ENCODE assay signal across 27 cellular contexts in genomic region chr10:100022403-100022802, GRCh38. TPM values are rescaled to one million over a fixed set of nuclear protein-coding genes. Genes with fewer than 3 reads are reported as not detected.
DNase-seq lines count a peak whose midpoint lies in the region; ATAC-seq, FAIRE-seq and TF ChIP-seq lines count a peak whose summit lies in the region.
"Had no signal": no experiment of that assay in that cellular context is flagged by ENCODE, and none has a peak within 500 bp of the region (broad histone marks: within the 10 kb centered on the region; RNA-seq: fewer than 3 reads in every experiment).

No MANE protein-coding gene starts in this region.

- no peak overlapping the region for H3K9ac ChIP-seq in astrocyte (ENCODE audit: low read length)

- no peak overlapping the region for H3K4me2 ChIP-seq in astrocyte (ENCODE audit: low read length)

- 45 to 61% methylated on average over 2 of the region's 2 CpGs for WGBS in esophagus squamous epithelium, 2 donors

- ATAC-seq in GM21390 (IDR thresholded peaks at IDR 0.05; ENCODE audit: unreplicated experiment) = no peak
- ATAC-seq: mucosa of descending colon had no signal

- FAIRE-seq in astrocyte (lab: Jason Lieb, UNC) = no peak

- TF ChIP-seq CTCF in HFFc6 (IDR thresholded peaks at IDR 0.05) (no peak), astrocyte (IDR thresholded peaks at IDR 0.05; ENCODE audit: insufficient read depth, low read depth, low read length) (no peak), esophagus squamous epithelium (IDR thresholded peaks at IDR 0.05) (no peak)

- H3K27me3 Mint-ChIP-seq in HFFc6 (ENCODE audit: insufficient read depth) = peaks cover 6% of the 10 kb centered on the region
- no peaks in the 10 kb centered on the region for H3K27me3 Mint-ChIP-seq in astrocyte (ENCODE audit: low read depth, unreplicated experiment)

- no peaks in the 10 kb centered on the region for H4K20me1 ChIP-seq in astrocyte (ENCODE audit: insufficient read depth, low read length)

- DNase-seq in NCI-H2196 (lab: John Stamatoyannopoulos, UW; ENCODE audit: unreplicated experiment) (peak; percentile 27), NCI-H2196 treated with DMSO at 0.1 percent for 48 hours (lab: John Stamatoyannopoulos, UW; ENCODE audit: unreplicated experiment) (no peak), HFFc6 (peak; percentile 40), astrocyte (ENCODE audit: low read depth) (peak; percentile 33), myocyte (ENCODE audit: low read depth) (peak; percentile 53), superior temporal gyrus (ENCODE audit: extremely low spot score) (no peak), esophagus squamous epithelium (lab: John Stamatoyannopoulos, UW) (no peak)
- DNase-seq: activated CD4-positive, alpha-beta T cell treated with anti-CD3 and anti-CD28 coated beads, Interleukin-2, amount 50 U/mL, for 1 hour; activated CD8-positive, alpha-beta memory T cell treated with anti-CD3 and anti-CD28 coated beads, Interleukin-2, amount 50 U/mL, for 4 hours; CD4-positive, CD25-positive, alpha-beta regulatory T cell; dorsolateral prefrontal cortex; glutamatergic neuron; KG1; left ventricle myocardium inferior; mucosa of descending colon; NCI-H1436; OCI-M1; SIG-M5; spleen; stimulated activated CD4-positive, alpha-beta T cell treated with anti-CD3 and anti-CD28 coated beads, Interleukin-4, amount 100 ng/mL, for 4 hours had no signal

- H3K4me1 Mint-ChIP-seq in HFFc6 (ENCODE audit: low read depth) = peaks cover 30% of the 10 kb centered on the region
- no peaks in the 10 kb centered on the region for H3K4me1 Mint-ChIP-seq in astrocyte (ENCODE audit: low read depth, unreplicated experiment)

- H3K79me2 ChIP-seq in astrocyte (ENCODE audit: insufficient read depth, low read length) = no peaks in the 10 kb centered on the region

- H3K27ac ChIP-seq in astrocyte (ENCODE audit: low read depth, low read length) (no peak overlapping the region), esophagus squamous epithelium (no peak overlapping the region)
- H3K27ac ChIP-seq: dorsolateral prefrontal cortex, left ventricle myocardium inferior, spleen, vagina had no signal

- H3K4me1 ChIP-seq in astrocyte (ENCODE audit: insufficient read depth, low read length) = peaks cover 3% of the 10 kb centered on the region
- peaks cover 0 to 4% (median 0%) of the 10 kb centered on the region in 3 donors for H3K4me1 ChIP-seq in esophagus squamous epithelium
- H3K4me1 ChIP-seq: left ventricle myocardium inferior had no signal

- H3K27ac Mint-ChIP-seq in HFFc6 = no peak overlapping the region
- H3K27ac Mint-ChIP-seq in astrocyte (ENCODE audit: unreplicated experiment) = no peak overlapping the region
- H3K27ac Mint-ChIP-seq: CD4-positive, CD25-positive, alpha-beta regulatory T cell; T-helper 1 cell treated with Interleukin-12 subunit alpha and Interleukin-12 subunit beta and Interleukin-4 antibody, amounts not matched to agents 30 μg/mL and 1 μg/mL, for 36 hours had no signal

- no peaks in the 10 kb centered on the region for H3K9me3 ChIP-seq in astrocyte (ENCODE audit: insufficient read depth, low read depth, low read length)
- no peaks in the 10 kb centered on the region for H3K9me3 ChIP-seq in esophagus squamous epithelium
- H3K9me3 ChIP-seq: mucosa of descending colon, vagina had no signal

- H3K36me3 Mint-ChIP-seq in HFFc6 (ENCODE audit: low read depth) = peaks cover 2% of the 10 kb centered on the region; the same call in 1 of the 2 replicates
- no peaks in the 10 kb centered on the region for H3K36me3 Mint-ChIP-seq in astrocyte (ENCODE audit: low read depth, unreplicated experiment)
- H3K36me3 Mint-ChIP-seq: CD4-positive, CD25-positive, alpha-beta regulatory T cell had no signal

- H3K9me3 Mint-ChIP-seq in HFFc6 = peaks cover 4% of the 10 kb centered on the region; the same call in 1 of the 2 replicates
- H3K9me3 Mint-ChIP-seq in astrocyte (ENCODE audit: unreplicated experiment) = peaks cover 3% of the 10 kb centered on the region
- H3K9me3 Mint-ChIP-seq: T-helper 1 cell treated with Interleukin-12 subunit alpha and Interleukin-12 subunit beta and Interleukin-4 antibody, amounts not matched to agents 30 μg/mL and 1 μg/mL, for 36 hours had no signal

- no peak overlapping the region for H3K4me3 Mint-ChIP-seq in HFFc6
- no peak overlapping the region for H3K4me3 Mint-ChIP-seq in astrocyte (ENCODE audit: unreplicated experiment)
- H3K4me3 Mint-ChIP-seq: CD4-positive, CD25-positive, alpha-beta regulatory T cell; T-helper 1 cell treated with Interleukin-12 subunit alpha and Interleukin-12 subunit beta and Interleukin-4 antibody, amounts not matched to agents 30 μg/mL and 1 μg/mL, for 36 hours had no signal

- intact Hi-C loops in esophagus squamous epithelium (cut with DNase I) = no loop called here

- no peak for TF ChIP-seq POLR2A in esophagus squamous epithelium (IDR thresholded peaks at IDR 0.05)

- H3K36me3 ChIP-seq in astrocyte (ENCODE audit: insufficient read depth, low read length) (no peaks in the 10 kb centered on the region), esophagus squamous epithelium (no peaks in the 10 kb centered on the region)
- H3K36me3 ChIP-seq: left ventricle myocardium inferior, spleen, vagina had no signal

- no peak overlapping the region for H2AFZ ChIP-seq in astrocyte (ENCODE audit: low read depth, low read length)

- H3K4me3 ChIP-seq in astrocyte (ENCODE audit: insufficient read depth, low read depth, low read length) = no peak overlapping the region
- H3K4me3 ChIP-seq in esophagus squamous epithelium = no peak overlapping the region
- H3K4me3 ChIP-seq: dorsolateral prefrontal cortex, left ventricle myocardium inferior, mucosa of descending colon, spleen, vagina had no signal

- H3K27me3 ChIP-seq in astrocyte (ENCODE audit: insufficient read depth, low read length) (peaks cover 2% of the 10 kb centered on the region), esophagus squamous epithelium (no peaks in the 10 kb centered on the region)
- H3K27me3 ChIP-seq: spleen, vagina had no signal

RNA-seq across cellular contexts. Expression of gene DNMBP, which starts 12.7 kb away (rescaled TPM):
- 10 to 100 TPM; 24.9 to 44.7 (median 28.6) TPM for total RNA-seq in HFFc6 (2021; fragmentation: NEBNext Ultra II Directional; extraction: Animal tissue kit (Norgen Biotek cat#: 25700))
- 17.7 and 24.8 TPM in 2 replicates for total RNA-seq in astrocyte
- 12.8 and 16.1 TPM in 2 replicates for total RNA-seq in myocyte
- 8.5 TPM for polyA plus RNA-seq in myocyte (2012)
- 10 to 100 TPM in 3 of 4 donors, 1 to 10 TPM in 1; 9.5 to 15.8 (median 11.4) TPM for total RNA-seq in esophagus squamous epithelium

RNA-seq across cellular contexts. Expression of gene CPN1, which starts 59.3 kb away (rescaled TPM):
- not detected for total RNA-seq in HFFc6 (2021; fragmentation: NEBNext Ultra II Directional; extraction: Animal tissue kit (Norgen Biotek cat#: 25700))
- total RNA-seq in astrocyte (not detected in 2 replicates), myocyte (not detected in 2 replicates), esophagus squamous epithelium (not detected)
- polyA plus RNA-seq in myocyte (2012) = not detected
- total RNA-seq: cardiac septum; CD4-positive, CD25-positive, alpha-beta regulatory T cell; dorsolateral prefrontal cortex; epithelial cell of proximal tubule; left ventricle myocardium inferior; spleen; subcutaneous adipose tissue; vagina had no signal
- polyA plus RNA-seq: AG04450; CD4-positive, CD25-positive, alpha-beta regulatory T cell; spleen had no signal

Comparison
In these comparisons a context has a peak if more than half of its experiments do, and no peak if none do; other contexts are left out.
1. DNase-seq: peak in NCI-H2196 (single experiment), HFFc6 (single experiment), astrocyte (single experiment) and myocyte (single experiment); none in NCI-H2196 treated with DMSO at 0.1 percent for 48 hours (single experiment), superior temporal gyrus (single experiment) and esophagus squamous epithelium (single experiment).